ENCODE assay signal across 8 cellular contexts in genomic region chr4:76430519-76431388, GRCh38. TPM values are rescaled to one million over a fixed set of nuclear protein-coding genes. Genes with fewer than 3 reads are reported as not detected.
DNase-seq lines count a peak whose midpoint lies in the region; ATAC-seq and TF ChIP-seq lines count a peak whose summit lies in the region.

No MANE protein-coding gene starts in this region.

- peaks cover 71% of the 10 kb centered on the region for H3K4me1 ChIP-seq in KMS-11 (ENCODE audit: low read depth, poor library complexity, severe bottlenecking)
- H3K4me1 ChIP-seq in fibroblast of lung (ENCODE audit: control insufficient read depth, extremely low read depth, insufficient read depth, low read length) = peaks cover under 1% of the 10 kb centered on the region

- no peak for ATAC-seq in GM19395 (IDR thresholded peaks at IDR 0.05; ENCODE audit: unreplicated experiment)

- no peaks in the 10 kb centered on the region for H3K27me3 ChIP-seq in KMS-11 (ENCODE audit: insufficient read depth, low read depth)
- no peaks in the 10 kb centered on the region for H3K27me3 ChIP-seq in fibroblast of lung (ENCODE audit: control insufficient read depth, insufficient read depth, low read length)

- no peak overlapping the region for H3K4me3 ChIP-seq in KMS-11 (IDR thresholded peaks at IDR 0.05; ENCODE audit: insufficient read depth, low read depth, low read length)
- H3K4me3 ChIP-seq in fibroblast of lung (replicated peaks in 1 of 4; ENCODE audit: control extremely low read depth in 1 of 4, insufficient read depth in 1 of 4, low read depth in 3 of 4, low read length in 4 of 4) = no peak overlapping the region

- H3K27ac ChIP-seq in KMS-11 (no peak overlapping the region), fibroblast of lung (ENCODE audit: insufficient read depth, low read length) (no peak overlapping the region)

- H3K4me2 ChIP-seq in KMS-11 (peak overlapping the region; percentile 67; the same call in 1 of the 2 replicates), fibroblast of lung (ENCODE audit: extremely low read depth, insufficient read depth, low read length) (no peak overlapping the region)

- H3K79me2 ChIP-seq in KMS-11 (ENCODE audit: insufficient read depth, low read depth) = no peaks in the 10 kb centered on the region
- H3K79me2 ChIP-seq in fibroblast of lung (ENCODE audit: control insufficient read depth, insufficient read depth, low read length) = no peaks in the 10 kb centered on the region

- H2AFZ ChIP-seq in KMS-11 (ENCODE audit: low read depth) (peak overlapping the region; percentile 49), fibroblast of lung (ENCODE audit: low read length) (peak overlapping the region; percentile 40)

- H3K36me3 ChIP-seq in KMS-11 (ENCODE audit: insufficient read depth) = no peaks in the 10 kb centered on the region
- no peaks in the 10 kb centered on the region for H3K36me3 ChIP-seq in fibroblast of lung (ENCODE audit: control insufficient read depth, insufficient read depth, low read length)

- DNase-seq in DMS79 treated with DMSO at 0.1 percent for 48 hours (lab: John Stamatoyannopoulos, UW) = peak; percentile 56
- DNase-seq in DMS79 (lab: John Stamatoyannopoulos, UW) = no peak
- peak; percentile 74 for DNase-seq in SK-MEL-5 (ENCODE audit: low read depth, low spot score)
- DNase-seq in fibroblast of lung (ENCODE audit: low read depth in 2 of 2) = peak; percentile 50 to 77
- peak; percentile 68 for DNase-seq in renal cortical epithelial cell (ENCODE audit: low read depth)
- no peak for DNase-seq in T1000 (lab: John Stamatoyannopoulos, UW)

- no peaks in the 10 kb centered on the region for H4K20me1 ChIP-seq in KMS-11 (ENCODE audit: insufficient read depth)
- no peaks in the 10 kb centered on the region for H4K20me1 ChIP-seq in fibroblast of lung (ENCODE audit: control insufficient read depth, extremely low read depth, insufficient read depth, low read length)

- no peaks in the 10 kb centered on the region for H3K9me3 ChIP-seq in fibroblast of lung (ENCODE audit: control insufficient read depth, insufficient read depth, low read depth, low read length)

- peak overlapping the region; percentile 17; the same call in 1 of the 2 replicates for H3K9ac ChIP-seq in KMS-11
- H3K9ac ChIP-seq in fibroblast of lung (ENCODE audit: insufficient read depth, low read length) = no peak overlapping the region

- in situ Hi-C loops in SK-MEL-5 (cut with HindIII; ENCODE audit: low pct_unique_long_range_greater_than_20kb, low sequenced_read_pairs) = no loop called here

- TF ChIP-seq CTCF in KMS-11 (conservative IDR thresholded peaks at IDR 0.05; ENCODE audit: low read depth, low read length) = peak; percentile 92
- peak; percentile 42 to 59 for TF ChIP-seq CTCF in fibroblast of lung (conservative IDR thresholded peaks at IDR 0.05 in 1 of 2, IDR thresholded peaks at IDR 0.05 in 1 of 2; ENCODE audit: low read depth in 1 of 2, low read length in 2 of 2)

RNA-seq across cellular contexts. Expression of gene SHROOM3, which starts 4.3 kb away (rescaled TPM):
- 0.82 and 0.88 TPM in 2 replicates for total RNA-seq in SK-MEL-5 (2014; rRNA removed; shearing (Covaris generic))
- polyA plus RNA-seq in SK-MEL-5 (2015; cell fraction: cytosol; rRNA removed) = 0.63 and 1.7 TPM in 2 replicates
- polyA plus RNA-seq in SK-MEL-5 (2015; cell fraction: nucleus; rRNA removed) = 0.12 and 0.25 TPM in 2 replicates
- total RNA-seq in fibroblast of lung = 11.0 and 23.9 TPM in 2 replicates
- 9.9 and 10.1 TPM in 2 replicates for polyA plus RNA-seq in fibroblast of lung
- 8.1 and 11.6 TPM in 2 replicates for polyA plus RNA-seq in fibroblast of lung (2012)
- polyA minus RNA-seq in fibroblast of lung (ENCODE audit: low replicate concordance) = 46.1 and 52.2 TPM in 2 replicates
- 64.4 and 66.6 TPM in 2 replicates for total RNA-seq in renal cortical epithelial cell

RNA-seq across cellular contexts. Expression of gene CCDC158, which starts 9.8 kb away (rescaled TPM):
- total RNA-seq in SK-MEL-5 (2014; rRNA removed; shearing (Covaris generic)) = 0.26 TPM in 1 of 2 replicates, not detected in the other
- polyA plus RNA-seq in SK-MEL-5 (2015; cell fraction: cytosol; rRNA removed) = not detected in 2 replicates
- polyA plus RNA-seq in SK-MEL-5 (2015; cell fraction: nucleus; rRNA removed) = not detected in 2 replicates
- total RNA-seq in fibroblast of lung (1.3 and 1.5 TPM in 2 replicates), renal cortical epithelial cell (1.7 and 3.8 TPM in 2 replicates)
- 0.05 and 0.15 TPM in 2 replicates for polyA plus RNA-seq in fibroblast of lung
- 0.05 TPM in 1 of 2 replicates, not detected in the other for polyA plus RNA-seq in fibroblast of lung (2012)
- polyA minus RNA-seq in fibroblast of lung (ENCODE audit: low replicate concordance) = not detected in 2 replicates

Comparison
In these comparisons a context has a peak if more than half of its experiments do, and no peak if none do; other contexts are left out.
1. DNase-seq: peak in DMS79 treated with DMSO at 0.1 percent for 48 hours (single experiment), SK-MEL-5 (single experiment), fibroblast of lung (2 of 2) and renal cortical epithelial cell (single experiment); none in DMS79 (single experiment) and T1000 (single experiment).